In genomic region chr4:67928547-67928946, GRCh38 we compare ENCODE assay signal across 24 cellular contexts. TPM values are rescaled to one million over a fixed set of nuclear protein-coding genes. Genes with fewer than 3 reads are reported as not detected.
DNase-seq lines count a peak whose midpoint lies in the region; ATAC-seq, FAIRE-seq and TF ChIP-seq lines count a peak whose summit lies in the region.
"Had no signal": no experiment of that assay in that cellular context is flagged by ENCODE, and none has a peak within 500 bp of the region (broad histone marks: within the 10 kb centered on the region; RNA-seq: fewer than 3 reads in every experiment).

No MANE protein-coding gene starts in this region.

- peak; percentile 43 for FAIRE-seq in endometrium (lab: Jason Lieb, UNC)
- FAIRE-seq: frontal cortex, GM12878, HepG2 had no signal

- H3K36me3 ChIP-seq in PC-3 (ENCODE audit: low read depth, low read length) (no peaks in the 10 kb centered on the region), MM.1S (replicated peaks; ENCODE audit: insufficient read depth, low read length) (no peaks in the 10 kb centered on the region)
- H3K36me3 ChIP-seq: cardiac muscle cell, vagina had no signal

- H3K27ac ChIP-seq in PC-3 (ENCODE audit: low read length) (no peak overlapping the region; the same call in 1 of the 2 replicates), MM.1S (ENCODE audit: low read length) (no peak overlapping the region)
- H3K27ac ChIP-seq: cardiac muscle cell, vagina had no signal

- H3F3A ChIP-seq in PC-3 (ENCODE audit: low read length, unreplicated experiment) (no peaks in the 10 kb centered on the region), MM.1S (ENCODE audit: insufficient read depth, low read length) (no peaks in the 10 kb centered on the region)

- H4K20me1 ChIP-seq in PC-3 (ENCODE audit: low read length): no peaks in the 10 kb centered on the region
- no peaks in the 10 kb centered on the region for H4K20me1 ChIP-seq in MM.1S (ENCODE audit: insufficient read depth, low read length)

- ATAC-seq in PC-3: peak; percentile 38
- ATAC-seq: activated CD4-positive, alpha-beta T cell treated with anti-CD3 and anti-CD28 coated beads for 36 hours; CD8-positive, alpha-beta T cell; GM12878; HepG2 had no signal

- CTCF ChIA-PET in PC-3 (lab: Charles Lee): no interaction called here

- H3K9me3 Mint-ChIP-seq in nephron progenitor cell: peaks cover 7% of the 10 kb centered on the region
- H3K9me3 Mint-ChIP-seq: nephron had no signal

- BruUV-seq in PC-3 (replicated peaks; lab: Mats Ljungman, UMichigan): no TSS peak

- POLR2A ChIA-PET in PC-3 (lab: Charles Lee; ENCODE audit: unreplicated experiment): no interaction called here

- H3K27ac Mint-ChIP-seq in nephron progenitor cell: peak overlapping the region; percentile 11
- H3K27ac Mint-ChIP-seq: activated CD4-positive, alpha-beta T cell treated with anti-CD3 and anti-CD28 coated beads for 36 hours; activated naive CD8-positive, alpha-beta T cell; CD8-positive, alpha-beta T cell; nephron had no signal

- H3K4me3 ChIP-seq in PC-3 (ENCODE audit: low read length): no peak overlapping the region
- no peak overlapping the region for H3K4me3 ChIP-seq in MM.1S (ENCODE audit: low read length)
- H3K4me3 ChIP-seq: cardiac muscle cell, GM12878, lung, vagina had no signal

- H3K27me3 Mint-ChIP-seq in nephron progenitor cell (ENCODE audit: low read depth, poor library complexity): no peaks in the 10 kb centered on the region

- no peak for TF ChIP-seq CTCF in PC-3 (conservative IDR thresholded peaks at IDR 0.05; ENCODE audit: low read depth, low read length)
- no peak for TF ChIP-seq CTCF in nephron progenitor cell (IDR thresholded peaks at IDR 0.05)
- TF ChIP-seq CTCF in MM.1S (IDR thresholded peaks at IDR 0.05; ENCODE audit: low read length): no peak

- H3K9ac ChIP-seq in PC-3 (ENCODE audit: low read length) (no peak overlapping the region), MM.1S (ENCODE audit: low read length) (no peak overlapping the region)

- no peak overlapping the region for H2AFZ ChIP-seq in PC-3 (ENCODE audit: low read length)
- H2AFZ ChIP-seq in MM.1S (ENCODE audit: low read length): no peak overlapping the region

- DNase-seq in NCI-H2196 (lab: John Stamatoyannopoulos, UW; ENCODE audit: unreplicated experiment) (peak; percentile 1), NCI-H2196 treated with DMSO at 0.1 percent for 48 hours (lab: John Stamatoyannopoulos, UW; ENCODE audit: unreplicated experiment) (no peak), PC-3 (peak; percentile 33), nephron progenitor cell (no peak), MM.1S (no peak), amniotic stem cell (lab: John Stamatoyannopoulos, UW) (no peak), GM19240 (ENCODE audit: insufficient read length, low spot score) (no peak)
- DNase-seq: activated CD4-positive, alpha-beta T cell treated with anti-CD3 and anti-CD28 coated beads for 36 hours; CD8-positive, alpha-beta T cell; NCI-H1436; NCI-H748 treated with DMSO at 0.1 percent for 48 hours; stimulated activated CD4-positive, alpha-beta T cell treated with anti-CD3 and anti-CD28 coated beads, Interleukin-15, amount 100 ng/mL, for 24 hours had no signal

- no peak overlapping the region for H3K4me3 Mint-ChIP-seq in nephron progenitor cell
- H3K4me3 Mint-ChIP-seq: activated CD4-positive, alpha-beta T cell treated with anti-CD3 and anti-CD28 coated beads for 36 hours; activated naive CD8-positive, alpha-beta T cell; CD8-positive, alpha-beta T cell; nephron had no signal

- H3K27me3 ChIP-seq in PC-3 (ENCODE audit: low read length) (0 out of 2 replicates have a peak, but pooled peaks cover 4% of the 10 kb centered on the region), MM.1S (replicated peaks; ENCODE audit: insufficient read depth, low read length) (no peaks in the 10 kb centered on the region)
- H3K27me3 ChIP-seq: cardiac muscle cell, vagina had no signal

- H3K9me3 ChIP-seq in PC-3 (ENCODE audit: low read length) (no peaks in the 10 kb centered on the region), MM.1S (replicated peaks; ENCODE audit: insufficient read depth, low read length) (no peaks in the 10 kb centered on the region)
- H3K9me3 ChIP-seq: vagina had no signal

- H3K4me2 ChIP-seq in PC-3 (ENCODE audit: low read length): 0 out of 2 replicates have a peak overlapping the region, but pooled peaks have one; percentile 49
- H3K4me2 ChIP-seq in MM.1S (ENCODE audit: low read depth, low read length): no peak overlapping the region

- H3K9me2 ChIP-seq in PC-3 (replicated peaks; ENCODE audit: low read length) (no peaks in the 10 kb centered on the region), MM.1S (replicated peaks; ENCODE audit: insufficient read depth, low read length) (no peaks in the 10 kb centered on the region)

- intact Hi-C loops in PC-3 (cut with micrococcal nuclease): no loop called here

- H3K4me1 ChIP-seq in PC-3 (ENCODE audit: insufficient read depth, low read length) (peaks cover 16% of the 10 kb centered on the region), MM.1S (ENCODE audit: low read length) (peaks cover 1% of the 10 kb centered on the region; the same call in 1 of the 2 replicates)
- H3K4me1 ChIP-seq: vagina had no signal

- H3K36me3 Mint-ChIP-seq in nephron progenitor cell (ENCODE audit: low read depth): no peaks in the 10 kb centered on the region
- H3K36me3 Mint-ChIP-seq: activated naive CD8-positive, alpha-beta T cell; CD8-positive, alpha-beta T cell had no signal

- H3K79me2 ChIP-seq in PC-3 (ENCODE audit: low read length): no peaks in the 10 kb centered on the region
- no peaks in the 10 kb centered on the region for H3K79me2 ChIP-seq in MM.1S (ENCODE audit: low read length)

- peaks cover 5% of the 10 kb centered on the region for H3K4me1 Mint-ChIP-seq in nephron progenitor cell
- H3K4me1 Mint-ChIP-seq: activated CD4-positive, alpha-beta T cell treated with anti-CD3 and anti-CD28 coated beads for 36 hours; nephron had no signal

RNA-seq across cellular contexts. Expression of gene TMPRSS11A, which starts 34.7 kb away (rescaled TPM):
- total RNA-seq in PC-3 (2014; rRNA removed): not detected in 2 replicates
- total RNA-seq: activated CD4-positive, alpha-beta T cell treated with anti-CD3 and anti-CD28 coated beads for 36 hours; cardiac muscle cell; CD8-positive, alpha-beta T cell; frontal cortex; G401; GM12878; HepG2; lung; pulmonary artery endothelial cell; T-helper 2 cell treated with Interferon-gamma antibody and Interleukin-4, amounts not matched to agents 100 ng/mL and 5 ng/mL, for 36 hours had no signal

RNA-seq across cellular contexts. Expression of gene TMPRSS11D, which starts 44.7 kb away (rescaled TPM):
- total RNA-seq in PC-3 (2014; rRNA removed): not detected in 2 replicates
- total RNA-seq: activated CD4-positive, alpha-beta T cell treated with anti-CD3 and anti-CD28 coated beads for 36 hours; cardiac muscle cell; CD8-positive, alpha-beta T cell; frontal cortex; G401; GM12878; HepG2; lung; pulmonary artery endothelial cell; T-helper 2 cell treated with Interferon-gamma antibody and Interleukin-4, amounts not matched to agents 100 ng/mL and 5 ng/mL, for 36 hours had no signal

Comparison
In these comparisons a context has a peak if more than half of its experiments do, and no peak if none do; other contexts are left out.
1. DNase-seq: peak in NCI-H2196 (single experiment) and PC-3 (single experiment); none in NCI-H2196 treated with DMSO at 0.1 percent for 48 hours (single experiment), nephron progenitor cell (single experiment), MM.1S (single experiment), amniotic stem cell (single experiment) and GM19240 (single experiment).